In genomic region chr17:78785663-78786057, GRCh38 we compare ENCODE assay signal across 22 cellular contexts. TPM values are rescaled to one million over a fixed set of nuclear protein-coding genes. Genes with fewer than 3 reads are reported as not detected.
DNase-seq lines count a peak whose midpoint lies in the region; ATAC-seq, FAIRE-seq and TF ChIP-seq lines count a peak whose summit lies in the region.
"Had no signal": no experiment of that assay in that cellular context is flagged by ENCODE, and none has a peak within 500 bp of the region (broad histone marks: within the 10 kb centered on the region; RNA-seq: fewer than 3 reads in every experiment).

No MANE protein-coding gene starts in this region.

- no peak for TF ChIP-seq EP300 in H1 (IDR thresholded peaks at IDR 0.05; ENCODE audit: borderline replicate concordance in 1 of 2, low read depth in 2 of 2, low read length in 2 of 2)

- no peak for TF ChIP-seq RAD21 in H1 (IDR thresholded peaks at IDR 0.05 in 1 of 2, conservative IDR thresholded peaks at IDR 0.05 in 1 of 2; ENCODE audit: low read depth in 2 of 2, low read length in 2 of 2)

- no peak overlapping the region for H3K23ac ChIP-seq in H1 (ENCODE audit: insufficient read length)

- H3K4me3 Mint-ChIP-seq in HFFc6: no peak overlapping the region

- no peak overlapping the region for H2AK5ac ChIP-seq in H1 (ENCODE audit: low read depth, low read length)

- no peak overlapping the region for H3K4me2 ChIP-seq in H1 (ENCODE audit: insufficient read depth in 1 of 2, low read depth in 2 of 2, low read length in 2 of 2)

- DNase-seq in left ventricle myocardium inferior (no peak), cardiac septum (ENCODE audit: low spot score) (no peak), NCI-H2029 treated with DMSO at 0.1 percent for 48 hours (lab: John Stamatoyannopoulos, UW) (peak; percentile 46), H1 (ENCODE audit: low read depth in 1 of 2, low spot score in 2 of 2) (no peak), upper lobe of right lung (peak; percentile 3), amygdala (lab: John Stamatoyannopoulos, UW) (no peak), dorsolateral prefrontal cortex (no peak), HFFc6 (no peak)
- DNase-seq: activated CD4-positive, CD25-positive, alpha-beta regulatory T cell treated with anti-CD3 and anti-CD28 coated beads, Interleukin-2, amount 50 U/mL, for 72 hours; activated T-cell treated with anti-CD3 and anti-CD28 coated beads, Interleukin-2, amount 50 U/mL, for 1 hour; AML-193; anterior cingulate cortex; DMS79; foreskin fibroblast; KBM-7; left ventricle myocardium superior; NCI-H1092; NCI-H2227 treated with DMSO at 0.1 percent for 48 hours; pancreas had no signal

- no peak for TF ChIP-seq CTCF in left ventricle myocardium inferior (IDR thresholded peaks at IDR 0.05; ENCODE audit: borderline replicate concordance)
- TF ChIP-seq CTCF in H1 (IDR thresholded peaks at IDR 0.05; ENCODE audit: control extremely low read depth in 1 of 3, insufficient read depth in 1 of 3, low read depth in 1 of 3, low read length in 3 of 3): no peak
- TF ChIP-seq CTCF in upper lobe of right lung (IDR thresholded peaks at IDR 0.05): no peak
- TF ChIP-seq CTCF in dorsolateral prefrontal cortex (IDR thresholded peaks at IDR 0.05 in 54 of 56, conservative IDR thresholded peaks at IDR 0.05 in 2 of 56; ENCODE audit: low read depth in 1 of 56, partially characterized antibody in 56 of 56): no peak
- TF ChIP-seq CTCF in HFFc6 (IDR thresholded peaks at IDR 0.05): no peak

- H3K27ac Mint-ChIP-seq in HFFc6: no peak overlapping the region

- POLR2A ChIA-PET in H1 (lab: Charles Lee; ENCODE audit: partially characterized antibody): interaction anchor here (0.6 to 1.6 kb wide), 6 partner anchors 9 to 117 kb away, joined by 3 to 5 read pairs (median 4); partner anchors contain the start of genes CEP295NL and USP36

- no peak overlapping the region for H3K4ac ChIP-seq in H1 (replicated peaks; ENCODE audit: insufficient read length, low read depth, low read length)

- no peak overlapping the region for H3K18ac ChIP-seq in H1 (ENCODE audit: extremely low read depth, low read length)

- no peak overlapping the region for H3K4me3 ChIP-seq in left ventricle myocardium inferior
- H3K4me3 ChIP-seq in H1 (ENCODE audit: extremely low read depth in 1 of 4, insufficient read depth in 2 of 4, low read depth in 3 of 4, low read length in 4 of 4): no peak overlapping the region
- no peak overlapping the region for H3K4me3 ChIP-seq in upper lobe of right lung
- H3K4me3 ChIP-seq in dorsolateral prefrontal cortex: no peak overlapping the region
- H3K4me3 ChIP-seq: pancreas, skin epidermis, tibial nerve had no signal

- no peaks in the 10 kb centered on the region for H4K20me1 ChIP-seq in H1 (replicated peaks in 1 of 2; ENCODE audit: control insufficient read depth in 1 of 2, insufficient read depth in 2 of 2, low read length in 2 of 2)

- H3K23me2 ChIP-seq in H1 (ENCODE audit: low read depth, low read length): peaks cover 7% of the 10 kb centered on the region

- peaks cover 23% of the 10 kb centered on the region for H3K4me1 Mint-ChIP-seq in HFFc6 (ENCODE audit: low read depth)

- H3K4me1 ChIP-seq in left ventricle myocardium inferior (peaks cover 53% of the 10 kb centered on the region), H1 (replicated peaks in 1 of 4; ENCODE audit: control insufficient read depth in 3 of 4, insufficient read depth in 4 of 4, low read length in 3 of 4) (no peaks in the 10 kb centered on the region; a peak in 2 of 7 replicates), upper lobe of right lung (peaks cover 23% of the 10 kb centered on the region)

- peaks cover 5% of the 10 kb centered on the region; the same call in 1 of the 2 replicates for H3K36me3 Mint-ChIP-seq in HFFc6 (ENCODE audit: low read depth)

- H2BK5ac ChIP-seq in H1 (ENCODE audit: low read depth, low read length): no peak overlapping the region

- no peak overlapping the region for H3K56ac ChIP-seq in H1 (replicated peaks; ENCODE audit: insufficient read length, low read depth, low read length)

- no peak overlapping the region for H2BK12ac ChIP-seq in H1 (ENCODE audit: low read depth, low read length)

- H4K91ac ChIP-seq in H1 (replicated peaks; ENCODE audit: insufficient read length, low read length): no peak overlapping the region

- no peak for FAIRE-seq in H1 (lab: Jason Lieb, UNC)
- FAIRE-seq: GM19239, pancreas had no signal

- H2BK15ac ChIP-seq in H1 (ENCODE audit: low read length): no peak overlapping the region

- H3K9ac ChIP-seq in H1 (replicated peaks in 1 of 4; ENCODE audit: extremely low read depth in 1 of 4, low read depth in 3 of 4, low read length in 3 of 4): no peak overlapping the region

- WGBS in H1 (ENCODE audit: extremely low coverage in 1 of 2, insufficient coverage in 1 of 2, insufficient read length in 1 of 2, insufficient replicate concordance in 2 of 2, low coverage in 1 of 2, low lambda C conversion rate in 2 of 2, missing lambda C conversion rate in 1 of 2), 2 experiments: 93% methylated on average over 1 of the region's 1 CpG; no CpG with 5 or more reads in 1 of the 2 experiments

- intact Hi-C loops in left ventricle myocardium inferior (cut with micrococcal nuclease): no loop called here
- intact Hi-C loops in cardiac septum (cut with DNase I): no loop called here
- intact Hi-C loops in upper lobe of right lung (cut with DNase I): no loop called here
- intact Hi-C loops in dorsolateral prefrontal cortex (cut with DNase I): no loop called here

- H3K27ac ChIP-seq in left ventricle myocardium inferior (replicated peaks) (peak overlapping the region; percentile 19), H1 (ENCODE audit: low read depth, low read length) (no peak overlapping the region), upper lobe of right lung (no peak overlapping the region), dorsolateral prefrontal cortex (peak overlapping the region in 2 of 59 donors; percentile 18 to 87)
- H3K27ac ChIP-seq: pancreas had no signal

- no peak overlapping the region for H4K8ac ChIP-seq in H1 (ENCODE audit: extremely low read depth, insufficient read depth, low read length)

- no peak overlapping the region for H2AFZ ChIP-seq in H1 (ENCODE audit: low read length)

- H2BK120ac ChIP-seq in H1 (replicated peaks; ENCODE audit: low read depth, low read length): no peak overlapping the region

- CTCF ChIA-PET in H1 (lab: Charles Lee; ENCODE audit: partially characterized antibody): interaction anchor here (0.6 to 2.8 kb wide), 3 partner anchors 13 to 58 kb away, joined by 3 to 11 read pairs (median 3); no protein-coding TSS in a partner anchor

- no peaks in the 10 kb centered on the region for H3K9me3 ChIP-seq in left ventricle myocardium inferior (replicated peaks)
- H3K9me3 ChIP-seq in H1 (ENCODE audit: insufficient read depth in 2 of 2, low read depth in 1 of 2, low read length in 1 of 2): no peaks in the 10 kb centered on the region
- no peaks in the 10 kb centered on the region for H3K9me3 ChIP-seq in upper lobe of right lung
- H3K9me3 ChIP-seq: pancreas, tibial nerve had no signal

- H3K79me1 ChIP-seq in H1 (ENCODE audit: low read depth, low read length): no peaks in the 10 kb centered on the region

- TF ChIP-seq POLR2A in H1 (IDR thresholded peaks at IDR 0.05; ENCODE audit: control extremely low read depth in 1 of 2, low read depth in 2 of 2, low read length in 2 of 2): no peak

- no peak overlapping the region for H4K5ac ChIP-seq in H1 (ENCODE audit: insufficient read length, low read depth, low read length)

- H3K36me3 ChIP-seq in left ventricle myocardium inferior (no peaks in the 10 kb centered on the region), H1 (ENCODE audit: control insufficient read depth in 2 of 4, insufficient read depth in 4 of 4, low read length in 3 of 4) (peaks cover 0 to 5% (median 0%) of the 10 kb centered on the region in 4 experiments; a peak in 1 of 8 replicates), upper lobe of right lung (no peaks in the 10 kb centered on the region)
- H3K36me3 ChIP-seq: pancreas had no signal

- peaks cover 2% of the 10 kb centered on the region; the same call in 1 of the 2 replicates for H3K27me3 Mint-ChIP-seq in HFFc6 (ENCODE audit: insufficient read depth)

- H2BK20ac ChIP-seq in H1 (ENCODE audit: low read length): no peak overlapping the region

- H3K79me2 ChIP-seq in H1 (ENCODE audit: control insufficient read depth in 1 of 2, insufficient read depth in 2 of 2, low read length in 2 of 2): no peaks in the 10 kb centered on the region

- no peak overlapping the region for H3K14ac ChIP-seq in H1 (ENCODE audit: insufficient read length)

- H3K27me3 ChIP-seq in left ventricle myocardium inferior (ENCODE audit: low read depth) (no peaks in the 10 kb centered on the region), H1 (replicated peaks in 1 of 4; ENCODE audit: control insufficient read depth in 3 of 4, extremely low read depth in 1 of 4, insufficient read depth in 3 of 4, low read length in 3 of 4) (no peaks in the 10 kb centered on the region; a peak in 1 of 7 replicates), upper lobe of right lung (no peaks in the 10 kb centered on the region), dorsolateral prefrontal cortex (no peaks in the 10 kb centered on the region)
- H3K27me3 ChIP-seq: pancreas, tibial nerve had no signal

- ATAC-seq in upper lobe of right lung: no peak
- ATAC-seq: left ventricle myocardium superior, pancreas had no signal

- no peaks in the 10 kb centered on the region for H3K9me3 Mint-ChIP-seq in HFFc6

RNA-seq across cellular contexts. Expression of gene CYTH1, which starts 3.6 kb away (rescaled TPM):
- total RNA-seq in left ventricle myocardium inferior: 28.9 TPM
- 29.4 TPM for total RNA-seq in cardiac septum
- total RNA-seq in H1 (2021; fragmentation: NEBNext Ultra II Directional; extraction: Animal tissue kit (Norgen Biotek cat#: 25700)): 14.7 and 14.8 TPM in 2 replicates
- 12.8 and 13.8 TPM in 2 replicates for polyA plus RNA-seq in H1 (2011; rRNA removed)
- 14.2 TPM for polyA plus RNA-seq in H1 (2011; cell fraction: cytosol; rRNA removed)
- 40.9 TPM for polyA plus RNA-seq in H1 (2011; cell fraction: nucleus; rRNA removed)
- polyA plus RNA-seq in H1 (2012, experiment 1 of 2): 10.4 to 15.6 TPM (median 10.9 TPM) in 4 replicates
- 4.7 TPM for polyA plus RNA-seq in H1 (2012, experiment 2 of 2)
- polyA plus RNA-seq in H1 (2013, experiment 1 of 2): 9.9 TPM
- 9.8 TPM for polyA plus RNA-seq in H1 (2013, experiment 2 of 2)
- polyA minus RNA-seq in H1 (2011; rRNA and poly(A)+ RNA removed): 16.3 and 17.5 TPM in 2 replicates
- polyA minus RNA-seq in H1 (2011; cell fraction: cytosol; rRNA and poly(A)+ RNA removed): 12.4 TPM
- 20.9 TPM for polyA minus RNA-seq in H1 (2011; cell fraction: nucleus; rRNA and poly(A)+ RNA removed)
- total RNA-seq in upper lobe of right lung: 103 TPM
- total RNA-seq in dorsolateral prefrontal cortex: 100 to 1,000 TPM in 67 of 120 experiments, 10 to 100 TPM in 53; 70.0 to 339 (median 108) TPM
- 10 to 100 TPM in 4 of 6 experiments, 1 to 10 TPM in 2; 7.7 to 15.3 (median 10.9) TPM for total RNA-seq in HFFc6 (2021; fragmentation: NEBNext Ultra II Directional; extraction: Animal tissue kit (Norgen Biotek cat#: 25700))

RNA-seq across cellular contexts. Expression of gene USP36, which starts 55.0 kb away (rescaled TPM):
- total RNA-seq in left ventricle myocardium inferior (19.4 TPM), cardiac septum (19.5 TPM), upper lobe of right lung (69.6 TPM), dorsolateral prefrontal cortex (10 to 100 TPM; 39.1 to 90.9 (median 60.5) TPM)
- 65.8 and 67.7 TPM in 2 replicates for total RNA-seq in H1 (2021; fragmentation: NEBNext Ultra II Directional; extraction: Animal tissue kit (Norgen Biotek cat#: 25700))
- polyA plus RNA-seq in H1 (2011; rRNA removed): 40.7 and 44.8 TPM in 2 replicates
- 34.2 TPM for polyA plus RNA-seq in H1 (2011; cell fraction: cytosol; rRNA removed)
- polyA plus RNA-seq in H1 (2011; cell fraction: nucleus; rRNA removed): 90.2 TPM
- polyA plus RNA-seq in H1 (2012, experiment 1 of 2): 52.2 to 59.3 TPM (median 54.9 TPM) in 4 replicates
- 42.7 TPM for polyA plus RNA-seq in H1 (2012, experiment 2 of 2)
- polyA plus RNA-seq in H1 (2013, experiment 1 of 2): 43.8 TPM
- polyA plus RNA-seq in H1 (2013, experiment 2 of 2): 41.9 TPM
- polyA minus RNA-seq in H1 (2011; rRNA and poly(A)+ RNA removed): 63.4 and 70.8 TPM in 2 replicates
- polyA minus RNA-seq in H1 (2011; cell fraction: cytosol; rRNA and poly(A)+ RNA removed): 22.9 TPM
- 49.2 TPM for polyA minus RNA-seq in H1 (2011; cell fraction: nucleus; rRNA and poly(A)+ RNA removed)
- 10 to 100 TPM; 43.6 to 50.3 (median 46.2) TPM for total RNA-seq in HFFc6 (2021; fragmentation: NEBNext Ultra II Directional; extraction: Animal tissue kit (Norgen Biotek cat#: 25700))

Comparison
In these comparisons a context has a peak if more than half of its experiments do, and no peak if none do; other contexts are left out.
1. DNase-seq: peak in NCI-H2029 treated with DMSO at 0.1 percent for 48 hours (single experiment) and upper lobe of right lung (single experiment); none in left ventricle myocardium inferior (single experiment), cardiac septum (single experiment), H1 (0 of 2), amygdala (0 of 56), dorsolateral prefrontal cortex (0 of 10) and HFFc6 (single experiment).